Comparison of ENCODE assay signal across 8 cellular contexts in the genomic region with DNA sequence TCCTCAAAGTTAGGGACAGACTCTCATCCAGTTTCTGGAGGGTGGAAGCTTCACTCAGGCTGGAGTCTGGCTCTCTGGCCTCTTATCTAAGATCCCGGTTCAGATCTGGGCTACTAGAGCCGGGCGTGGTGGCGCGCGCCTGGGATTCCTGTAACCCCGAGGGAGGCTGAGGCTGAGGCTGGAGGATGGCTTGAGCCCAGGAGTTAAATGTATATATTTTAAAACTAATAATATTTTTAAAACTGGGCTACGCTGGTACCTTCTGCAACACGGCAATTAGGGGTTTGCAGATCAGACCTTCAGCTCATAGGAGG. TPM values are rescaled to one million over a fixed set of nuclear protein-coding genes. Genes with fewer than 3 reads are reported as not detected.
DNase-seq lines count a peak whose midpoint lies in the region; ATAC-seq and TF ChIP-seq lines count a peak whose summit lies in the region.

No MANE protein-coding gene starts in this region.

- POLR2A ChIA-PET in AG04449 (lab: Yijun Ruan, JAX), result interaction anchor here (1.0 kb wide), 1 partner anchor 11 kb away, joined by 4 read pairs; no protein-coding TSS in a partner anchor
- POLR2A ChIA-PET in naive thymus-derived CD4-positive, alpha-beta T cell (lab: Charles Lee), result interaction anchor here (0.7 to 3.7 kb wide), 6 partner anchors 11 to 142 kb away, joined by 3 to 35 read pairs (median 4); a partner anchor contains a TSS

- H3K9me3 ChIP-seq in naive thymus-derived CD4-positive, alpha-beta T cell (ENCODE audit: control insufficient read depth in 2 of 3, low read length in 3 of 3), result no peaks in the 10 kb centered on the region

- no peaks in the 10 kb centered on the region for H3K36me3 ChIP-seq in KMS-11 (ENCODE audit: insufficient read depth)
- peaks cover 0 to 5% (median 0%) of the 10 kb centered on the region in 3 experiments for H3K36me3 ChIP-seq in naive thymus-derived CD4-positive, alpha-beta T cell (ENCODE audit: control insufficient read depth in 2 of 3, insufficient read depth in 3 of 3, low read length in 3 of 3)

- peaks cover 0 to 7% (median 4%) of the 10 kb centered on the region in 5 donors for H3K36me3 Mint-ChIP-seq in naive thymus-derived CD4-positive, alpha-beta T cell

- H3K27ac ChIP-seq in KMS-11 (no peak overlapping the region), coronary artery (peak overlapping the region; percentile 71 to 89)
- peak overlapping the region; percentile 84 for H3K27ac ChIP-seq in naive thymus-derived CD4-positive, alpha-beta T cell (ENCODE audit: low read depth, low read length)

- H3K27me3 Mint-ChIP-seq in naive thymus-derived CD4-positive, alpha-beta T cell, result peaks cover 8 to 34% (median 12%) of the 10 kb centered on the region in 5 donors

- intact Hi-C loops in naive thymus-derived CD4-positive, alpha-beta T cell (cut with micrococcal nuclease), result loop anchor here (1.0 to 2.0 kb wide), 5 partner anchors 15 to 1967 kb away; a partner anchor contains a TSS

- no peaks in the 10 kb centered on the region for H4K20me1 ChIP-seq in KMS-11 (ENCODE audit: insufficient read depth)

- H3K9me3 Mint-ChIP-seq in naive thymus-derived CD4-positive, alpha-beta T cell, result no peaks in the 10 kb centered on the region

- CTCF ChIA-PET in AG04449 (lab: Yijun Ruan, JAX), result interaction anchor here (2.8 to 9.6 kb wide), 2 partner anchors 12 kb away, joined by 9 to 176 read pairs; no protein-coding TSS in a partner anchor
- CTCF ChIA-PET in naive thymus-derived CD4-positive, alpha-beta T cell (lab: Charles Lee), result interaction anchor here (8.7 kb wide), 1 partner anchor 13 kb away, joined by 51 read pairs; no protein-coding TSS in a partner anchor

- TF ChIP-seq CTCF in AG04449 (IDR thresholded peaks at IDR 0.05; ENCODE audit: insufficient read depth, low read length, missing control alignments) (no peak), KMS-11 (conservative IDR thresholded peaks at IDR 0.05; ENCODE audit: low read depth, low read length) (no peak), coronary artery (IDR thresholded peaks at IDR 0.05) (no peak)

- DNase-seq in AG04449 (ENCODE audit: low read depth, low spot score), result no peak
- no peak for DNase-seq in coronary artery (ENCODE audit: low spot score)
- DNase-seq in naive thymus-derived CD4-positive, alpha-beta T cell, result no peak
- no peak for DNase-seq in SKM-1 treated with dmso at 0.1 percent for 144 hours (lab: John Stamatoyannopoulos, UW; ENCODE audit: unreplicated experiment)
- no peak for DNase-seq in activated gamma-delta T cell treated with Interleukin-2 at 50 U/mL for 16 hours
- DNase-seq in MV-4-11 (lab: John Stamatoyannopoulos, UW), result no peak
- DNase-seq in NCI-H187 (lab: John Stamatoyannopoulos, UW), result no peak

- ATAC-seq in naive thymus-derived CD4-positive, alpha-beta T cell, result no peak

- H3K9ac ChIP-seq in KMS-11, result peak overlapping the region; percentile 60; the same call in 1 of the 2 replicates

- peak overlapping the region; percentile 89 for H3K4me3 ChIP-seq in AG04449 (ENCODE audit: low read depth, low read length)
- H3K4me3 ChIP-seq in KMS-11 (IDR thresholded peaks at IDR 0.05; ENCODE audit: insufficient read depth, low read depth, low read length), result no peak overlapping the region
- H3K4me3 ChIP-seq in coronary artery, result peak overlapping the region; percentile 96
- H3K4me3 ChIP-seq in naive thymus-derived CD4-positive, alpha-beta T cell (ENCODE audit: low read length), result peak overlapping the region; percentile 97

- no peaks in the 10 kb centered on the region for H3K4me1 ChIP-seq in KMS-11 (ENCODE audit: low read depth, poor library complexity, severe bottlenecking)
- peaks cover 6 to 7% of the 10 kb centered on the region in 2 donors for H3K4me1 ChIP-seq in naive thymus-derived CD4-positive, alpha-beta T cell (ENCODE audit: control insufficient read depth in 2 of 2, insufficient read depth in 2 of 2, low read length in 2 of 2)

- no peaks in the 10 kb centered on the region for H3K27me3 ChIP-seq in KMS-11 (ENCODE audit: insufficient read depth, low read depth)
- H3K27me3 ChIP-seq in naive thymus-derived CD4-positive, alpha-beta T cell (ENCODE audit: control insufficient read depth in 2 of 2, insufficient read depth in 2 of 2, low read length in 2 of 2), result no peaks in the 10 kb centered on the region

- peak overlapping the region; percentile 92 to 100 (median 98) for H3K4me3 Mint-ChIP-seq in naive thymus-derived CD4-positive, alpha-beta T cell

- peak overlapping the region; percentile 90 to 99 (median 98) for H3K27ac Mint-ChIP-seq in naive thymus-derived CD4-positive, alpha-beta T cell

- no peaks in the 10 kb centered on the region for H3K79me2 ChIP-seq in KMS-11 (ENCODE audit: insufficient read depth, low read depth)

- peak overlapping the region; percentile 57; the same call in 1 of the 2 replicates for H3K4me2 ChIP-seq in KMS-11

- peak overlapping the region; percentile 91 for H2AFZ ChIP-seq in KMS-11 (ENCODE audit: low read depth)

- H3K4me1 Mint-ChIP-seq in naive thymus-derived CD4-positive, alpha-beta T cell, result peaks cover 11 to 30% (median 24%) of the 10 kb centered on the region in 7 donors

RNA-seq across cellular contexts. Expression of a gene that starts 0.7 kb away (rescaled TPM):
- total RNA-seq in naive thymus-derived CD4-positive, alpha-beta T cell, result 10 to 100 TPM in 4 of 5 experiments, 1 to 10 TPM in 1; 7.5 to 14.4 (median 11.8) TPM
- polyA plus RNA-seq in naive thymus-derived CD4-positive, alpha-beta T cell, result 1 to 10 TPM; 3.7 to 8.8 TPM

RNA-seq across cellular contexts. Expression of a gene that starts 26.9 kb away (rescaled TPM):
- total RNA-seq in naive thymus-derived CD4-positive, alpha-beta T cell, result under 1 TPM in 1 of 5 experiments, not detected in 4; 0.15 TPM
- not detected for polyA plus RNA-seq in naive thymus-derived CD4-positive, alpha-beta T cell

RNA-seq across cellular contexts. Expression of a gene that starts 38.8 kb away (rescaled TPM):
- total RNA-seq in naive thymus-derived CD4-positive, alpha-beta T cell, result 100 to 1,000 TPM in 3 of 5 experiments, 10 to 100 TPM in 2; 83.5 to 323 (median 118) TPM
- polyA plus RNA-seq in naive thymus-derived CD4-positive, alpha-beta T cell, result 100 to 1,000 TPM; 230 to 231 TPM
